ENCODE assay signal across 25 cellular contexts in genomic region chr6:52422156-52422555, GRCh38.
"Had no signal": no experiment of that assay in that cellular context is flagged by ENCODE, and none has a peak within 500 bp of the region (broad histone marks: within the 10 kb centered on the region; RNA-seq: fewer than 3 reads in every experiment).

No MANE protein-coding gene starts in this region.

- H3K4me3 Mint-ChIP-seq: activated T-helper 17 cell treated with anti-CD3 and anti-CD28 coated beads, Interleukin-2, amount 50 U/mL, for 72 hours; mesothelial cell of epicardium; naive thymus-derived CD8-positive, alpha-beta T cell; stimulated activated effector memory CD8-positive, alpha-beta T cell treated with anti-CD3 and anti-CD28 coated beads, Interleukin-12 subunit alpha, Interleukin-12 subunit beta, amount 100 ng/mL, for 72 hours; stimulated activated naive CD8-positive, alpha-beta T cell treated with anti-CD3 and anti-CD28 coated beads, Interleukin-15, amount 100 ng/mL, for 72 hours; WTC11 had no signal

- H3K4me3 ChIP-seq: ascending aorta, gastrocnemius medialis, left lung, lung, pancreas, psoas muscle, right atrium auricular region, tibial artery had no signal

- H3K36me3 ChIP-seq: ascending aorta, brain microvascular endothelial cell, gastrocnemius medialis, left lung, neutrophil, pancreas, right atrium auricular region, tibial artery had no signal

- H3K27me3 Mint-ChIP-seq: activated T-helper 17 cell treated with anti-CD3 and anti-CD28 coated beads, Interleukin-2, amount 50 U/mL, for 72 hours; naive thymus-derived CD8-positive, alpha-beta T cell; stimulated activated naive CD8-positive, alpha-beta T cell treated with anti-CD3 and anti-CD28 coated beads, Interleukin-15, amount 100 ng/mL, for 72 hours had no signal

- H3K4me1 Mint-ChIP-seq: stimulated activated effector memory CD8-positive, alpha-beta T cell treated with anti-CD3 and anti-CD28 coated beads, Interleukin-12 subunit alpha, Interleukin-12 subunit beta, amount 100 ng/mL, for 72 hours had no signal

- H3K9me3 ChIP-seq: ascending aorta, gastrocnemius medialis, left lung, neutrophil, pancreas, psoas muscle, right atrium auricular region, tibial artery had no signal

- H3K36me3 Mint-ChIP-seq: activated naive CD4-positive, alpha-beta T cell treated with anti-CD3 and anti-CD28 coated beads, Interleukin-2, amount 50 U/mL, for 72 hours; mesothelial cell of epicardium; naive thymus-derived CD8-positive, alpha-beta T cell; stimulated activated effector memory CD8-positive, alpha-beta T cell treated with anti-CD3 and anti-CD28 coated beads, Interleukin-12 subunit alpha, Interleukin-12 subunit beta, amount 100 ng/mL, for 72 hours; WTC11 had no signal

- H3K27ac ChIP-seq: ascending aorta, gastrocnemius medialis, left lung, neutrophil, pancreas, psoas muscle, skin epidermis, tibial artery had no signal

- H3K4me1 ChIP-seq: psoas muscle had no signal

- H3K9me3 Mint-ChIP-seq: activated naive CD4-positive, alpha-beta T cell treated with anti-CD3 and anti-CD28 coated beads, Interleukin-2, amount 50 U/mL, for 72 hours; activated T-helper 17 cell treated with anti-CD3 and anti-CD28 coated beads, Interleukin-2, amount 50 U/mL, for 72 hours; mesothelial cell of epicardium; naive thymus-derived CD8-positive, alpha-beta T cell; stimulated activated effector memory CD8-positive, alpha-beta T cell treated with anti-CD3 and anti-CD28 coated beads, Interleukin-12 subunit alpha, Interleukin-12 subunit beta, amount 100 ng/mL, for 72 hours; stimulated activated naive CD8-positive, alpha-beta T cell treated with anti-CD3 and anti-CD28 coated beads, Interleukin-15, amount 100 ng/mL, for 72 hours; WTC11 had no signal

- H3K27ac Mint-ChIP-seq: activated naive CD4-positive, alpha-beta T cell treated with anti-CD3 and anti-CD28 coated beads, Interleukin-2, amount 50 U/mL, for 72 hours; activated T-helper 17 cell treated with anti-CD3 and anti-CD28 coated beads, Interleukin-2, amount 50 U/mL, for 72 hours; mesothelial cell of epicardium; naive thymus-derived CD8-positive, alpha-beta T cell; stimulated activated effector memory CD8-positive, alpha-beta T cell treated with anti-CD3 and anti-CD28 coated beads, Interleukin-12 subunit alpha, Interleukin-12 subunit beta, amount 100 ng/mL, for 72 hours; stimulated activated naive CD8-positive, alpha-beta T cell treated with anti-CD3 and anti-CD28 coated beads, Interleukin-15, amount 100 ng/mL, for 72 hours; WTC11 had no signal

- DNase-seq: activated T-cell treated with anti-CD3 and anti-CD28 coated beads, Interleukin-2, amount 50 U/mL, for 1 hour; brain microvascular endothelial cell; central memory CD4-positive, alpha-beta T cell; effector memory CD4-positive, alpha-beta T cell; gastrocnemius medialis; hippocampal formation; kidney glomerular epithelial cell; left lung; naive thymus-derived CD8-positive, alpha-beta T cell; pancreas; psoas muscle; stimulated activated CD4-positive, alpha-beta T cell treated with anti-CD3 and anti-CD28 coated beads, Interleukin-2, amount 100 ng/mL, for 24 hours; stimulated activated naive CD8-positive, alpha-beta T cell treated with anti-CD3 and anti-CD28 coated beads, Interleukin-15, amount 100 ng/mL, for 72 hours; T1000; tibial artery had no signal

- ATAC-seq: activated naive CD4-positive, alpha-beta T cell treated with anti-CD3 and anti-CD28 coated beads, Interleukin-2, amount 50 U/mL, for 72 hours; activated T-helper 17 cell treated with anti-CD3 and anti-CD28 coated beads, Interleukin-2, amount 50 U/mL, for 72 hours; gastrocnemius medialis; left lung; naive thymus-derived CD8-positive, alpha-beta T cell; pancreas; psoas muscle; stimulated activated effector memory CD8-positive, alpha-beta T cell treated with anti-CD3 and anti-CD28 coated beads, Interleukin-12 subunit alpha, Interleukin-12 subunit beta, amount 100 ng/mL, for 72 hours; stimulated activated naive CD8-positive, alpha-beta T cell treated with anti-CD3 and anti-CD28 coated beads, Interleukin-15, amount 100 ng/mL, for 72 hours; WTC11 had no signal

- H3K27me3 ChIP-seq: ascending aorta, brain microvascular endothelial cell, gastrocnemius medialis, left lung, neutrophil, pancreas, right atrium auricular region, tibial artery had no signal
